20 cellular contexts compared by ENCODE assay signal in the genomic region with DNA sequence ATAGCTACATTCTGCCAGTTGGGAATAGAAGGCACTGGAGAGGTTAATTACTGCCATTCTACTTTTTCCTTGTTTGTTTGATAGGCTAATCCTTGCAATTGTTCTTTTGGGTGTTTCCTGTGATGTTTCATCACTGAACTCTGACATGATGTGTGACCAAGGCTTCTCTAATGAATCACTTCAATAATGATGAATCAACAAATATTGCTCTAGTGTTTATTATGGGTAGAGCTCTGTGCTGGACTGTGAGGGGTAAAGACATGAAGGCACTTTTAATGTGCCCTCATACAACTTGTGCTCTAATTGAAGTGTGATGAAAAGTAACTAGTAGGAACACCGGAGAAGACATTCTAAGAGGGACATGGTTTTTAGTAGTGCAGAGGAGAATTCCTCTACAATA.
DNase-seq lines count a peak whose midpoint lies in the region; ATAC-seq, FAIRE-seq and TF ChIP-seq lines count a peak whose summit lies in the region.
"Had no signal": no experiment of that assay in that cellular context is flagged by ENCODE, and none has a peak within 500 bp of the region (broad histone marks: within the 10 kb centered on the region; RNA-seq: fewer than 3 reads in every experiment).

No MANE protein-coding gene starts in this region.

- 0 out of 6 replicates have a peak overlapping the region, but pooled peaks of 1 of the 2 experiments have one; percentile 13 for H3K27ac ChIP-seq in A549
- no peak overlapping the region for H3K27ac ChIP-seq in neural progenitor cell

- no peak for TF ChIP-seq RAD21 in A549 (conservative IDR thresholded peaks at IDR 0.05 in 1 of 2, IDR thresholded peaks at IDR 0.05 in 1 of 2)

- no peaks in the 10 kb centered on the region for H4K20me1 ChIP-seq in neural progenitor cell (ENCODE audit: low read depth)

- peak overlapping the region; percentile 5 for H3K27ac Mint-ChIP-seq in neural progenitor cell
- H3K27ac Mint-ChIP-seq: CD4-positive, CD25-positive, alpha-beta regulatory T cell; CD8-positive, alpha-beta memory T cell; H9 had no signal

- TF ChIP-seq POLR2A in A549 (IDR thresholded peaks at IDR 0.05; ENCODE audit: low read length): no peak

- TF ChIP-seq EP300 in A549 (IDR thresholded peaks at IDR 0.05): no peak

- H3K79me2 ChIP-seq in neural progenitor cell (ENCODE audit: low read depth): no peaks in the 10 kb centered on the region

- TF ChIP-seq CTCF in A549 (IDR thresholded peaks at IDR 0.05) (no peak), bronchial epithelial cell (IDR thresholded peaks at IDR 0.05; ENCODE audit: insufficient read depth, low read length, severe bottlenecking) (no peak), neural progenitor cell (IDR thresholded peaks at IDR 0.05) (no peak)

- no peaks in the 10 kb centered on the region for H3F3A ChIP-seq in neural progenitor cell (ENCODE audit: low read depth)

- H3K4me2 ChIP-seq in A549: no peak overlapping the region
- H3K4me2 ChIP-seq in neural progenitor cell: no peak overlapping the region

- DNase-seq in A549 (ENCODE audit: low read depth in 1 of 2, low spot score in 1 of 2) (no peak), DMS53 treated with DMSO at 0.1 percent for 48 hours (lab: John Stamatoyannopoulos, UW; ENCODE audit: unreplicated experiment) (peak; percentile 26), bronchial epithelial cell (ENCODE audit: low read depth) (peak; percentile 37), neural progenitor cell (ENCODE audit: low spot score) (no peak)
- DNase-seq in activated CD4-positive, alpha-beta T cell treated with anti-CD3 and anti-CD28 coated beads for 4 hours: no peak
- DNase-seq: 8988T; ACHN; BE2C; C1 segment of cervical spinal cord; CD4-positive, CD25-positive, alpha-beta regulatory T cell; CD8-positive, alpha-beta memory T cell; COR-L47; DMS79 treated with DMSO at 0.1 percent for 48 hours; GF-D8; H9 had no signal

- peaks cover 2% of the 10 kb centered on the region for H3K27me3 Mint-ChIP-seq in neural progenitor cell (ENCODE audit: insufficient read depth, low read depth)
- H3K27me3 Mint-ChIP-seq: CD4-positive, CD25-positive, alpha-beta regulatory T cell; CD8-positive, alpha-beta memory T cell had no signal

- H3K4me1 Mint-ChIP-seq in neural progenitor cell: peaks cover 10% of the 10 kb centered on the region
- H3K4me1 Mint-ChIP-seq: CD4-positive, CD25-positive, alpha-beta regulatory T cell; CD8-positive, alpha-beta memory T cell; H9 had no signal

- H3K36me3 Mint-ChIP-seq in neural progenitor cell: peaks cover 2% of the 10 kb centered on the region
- H3K36me3 Mint-ChIP-seq: CD4-positive, CD25-positive, alpha-beta regulatory T cell; CD8-positive, alpha-beta memory T cell had no signal

- H3K4me3 Mint-ChIP-seq in neural progenitor cell: no peak overlapping the region
- H3K4me3 Mint-ChIP-seq: CD4-positive, CD25-positive, alpha-beta regulatory T cell; CD8-positive, alpha-beta memory T cell; H9 had no signal

- H3K9me3 Mint-ChIP-seq in neural progenitor cell: peaks cover 5% of the 10 kb centered on the region
- H3K9me3 Mint-ChIP-seq: H9 had no signal

- CTCF ChIA-PET in A549 (lab: Yijun Ruan, JAX): interaction anchor here (1.7 kb wide), 1 partner anchor 130 kb away, joined by 4 read pairs; no protein-coding TSS in a partner anchor

- POLR2A ChIA-PET in A549 (lab: Yijun Ruan, JAX): no interaction called here

- no peak overlapping the region for H2AFZ ChIP-seq in neural progenitor cell (replicated peaks)

- FAIRE-seq in A549 (lab: Jason Lieb, UNC) (peak; percentile 49), bronchial epithelial cell (lab: Jason Lieb, UNC) (no peak)
- FAIRE-seq: D721Med, H1, HTR-8/SVneo had no signal

- peaks cover 20% of the 10 kb centered on the region for H3K4me1 ChIP-seq in A549
- peaks cover 17% of the 10 kb centered on the region for H3K4me1 ChIP-seq in neural progenitor cell
- H3K4me1 ChIP-seq: BE2C had no signal

- H3K36me3 ChIP-seq in bronchial epithelial cell (ENCODE audit: control insufficient read depth, insufficient read depth, low read length): no peaks in the 10 kb centered on the region
- H3K36me3 ChIP-seq in neural progenitor cell: no peaks in the 10 kb centered on the region
- H3K36me3 ChIP-seq: BE2C had no signal

- no peaks in the 10 kb centered on the region for H3K9me3 ChIP-seq in A549
- H3K9me3 ChIP-seq in neural progenitor cell (ENCODE audit: low read depth): no peaks in the 10 kb centered on the region
- H3K9me3 ChIP-seq: BE2C had no signal

- WGBS in A549 (ENCODE audit: missing lambda C conversion rate): 86% methylated on average over 1 of the region's 1 CpG

- peak in 1 of 2 experiments; percentile 30; a peak in 1 of 6 replicates for ATAC-seq in A549
- ATAC-seq in GM18517 (IDR thresholded peaks at IDR 0.05; ENCODE audit: unreplicated experiment): no peak
- no peak for ATAC-seq in GM19452 (IDR thresholded peaks at IDR 0.05; ENCODE audit: unreplicated experiment)

- H3K27me3 ChIP-seq in bronchial epithelial cell (ENCODE audit: control insufficient read depth, insufficient read depth, low read length) (no peaks in the 10 kb centered on the region), neural progenitor cell (no peaks in the 10 kb centered on the region)
- H3K27me3 ChIP-seq: BE2C had no signal

- H3K9ac ChIP-seq in neural progenitor cell: no peak overlapping the region

- no peak overlapping the region for H3K4me3 ChIP-seq in A549
- no peak overlapping the region for H3K4me3 ChIP-seq in bronchial epithelial cell (ENCODE audit: low read depth, low read length)
- no peak overlapping the region for H3K4me3 ChIP-seq in neural progenitor cell

TF ChIP-seq in A549, 52 proteins besides CTCF, POLR2A, EP300 and RAD21:
- TF ChIP-seq MAFK (IDR thresholded peaks at IDR 0.05; ENCODE audit: partially characterized antibody): peak; percentile 93
- TF ChIP-seq USF2 (IDR thresholded peaks at IDR 0.05): no peak

Comparison
In these comparisons a context has a peak if more than half of its experiments do, and no peak if none do; other contexts are left out.
1. DNase-seq: peak in DMS53 treated with DMSO at 0.1 percent for 48 hours (single experiment) and bronchial epithelial cell (single experiment); none in A549 (0 of 2), neural progenitor cell (single experiment) and activated CD4-positive, alpha-beta T cell treated with anti-CD3 and anti-CD28 coated beads for 4 hours (0 of 2).